28 cellular contexts compared by ENCODE assay signal in genomic region chr18:61578846-61579245, GRCh38.
"Had no signal": no experiment of that assay in that cellular context is flagged by ENCODE, and none has a peak within 500 bp of the region (broad histone marks: within the 10 kb centered on the region; RNA-seq: fewer than 3 reads in every experiment).

No MANE protein-coding gene starts in this region.

- H3K36me3 Mint-ChIP-seq: activated naive CD8-positive, alpha-beta T cell treated with anti-CD3 and anti-CD28 coated beads for 36 hours had no signal

- H3K27ac ChIP-seq: brain microvascular endothelial cell, Peyer's patch, SK-N-MC had no signal

- H3K9me3 Mint-ChIP-seq: activated CD4-positive, alpha-beta T cell treated with anti-CD3 and anti-CD28 coated beads, Interleukin-2, amount 10 ng/mL, durations not matched to agents 24 days and 14 days; activated CD8-positive, alpha-beta T cell treated with anti-CD3 and anti-CD28 coated beads for 36 hours; activated naive CD8-positive, alpha-beta T cell treated with anti-CD3 and anti-CD28 coated beads for 36 hours; activated T-cell treated with anti-CD3 and anti-CD28 coated beads, Interleukin-2, amount 50 U/mL, for 72 hours; activated T-helper 17 cell treated with anti-CD3 and anti-CD28 coated beads, Interleukin-2, amount 50 U/mL, for 72 hours; central memory CD8-positive, alpha-beta T cell had no signal

- H3K27me3 ChIP-seq: brain microvascular endothelial cell, Peyer's patch had no signal

- ATAC-seq: activated CD8-positive, alpha-beta T cell treated with anti-CD3 and anti-CD28 coated beads for 36 hours; activated T-cell treated with anti-CD3 and anti-CD28 coated beads, Interleukin-2, amount 50 U/mL, for 72 hours; activated T-helper 17 cell treated with anti-CD3 and anti-CD28 coated beads, Interleukin-2, amount 50 U/mL, for 72 hours; K562; PC-3 had no signal

- H3K4me3 ChIP-seq: K562, Peyer's patch, SK-N-MC had no signal

- H3K27ac Mint-ChIP-seq: activated CD4-positive, alpha-beta T cell treated with anti-CD3 and anti-CD28 coated beads, Interleukin-2, amount 10 ng/mL, durations not matched to agents 24 days and 14 days; activated CD8-positive, alpha-beta T cell treated with anti-CD3 and anti-CD28 coated beads for 36 hours; activated naive CD8-positive, alpha-beta T cell treated with anti-CD3 and anti-CD28 coated beads for 36 hours; activated T-cell treated with anti-CD3 and anti-CD28 coated beads, Interleukin-2, amount 50 U/mL, for 72 hours; activated T-helper 17 cell treated with anti-CD3 and anti-CD28 coated beads, Interleukin-2, amount 50 U/mL, for 72 hours had no signal

- DNase-seq: activated CD4-positive, alpha-beta T cell treated with anti-CD3 and anti-CD28 coated beads, Interleukin-2, amount 10 ng/mL, durations not matched to agents 24 days and 14 days; activated CD4-positive, alpha-beta T cell treated with anti-CD3 and anti-CD28 coated beads, Interleukin-2, amount 50 U/mL, for 4 hours; activated CD8-positive, alpha-beta T cell treated with anti-CD3 and anti-CD28 coated beads for 36 hours; activated effector memory CD4-positive, alpha-beta T cell treated with anti-CD3 and anti-CD28 coated beads, Interleukin-2, amount 50 U/mL, for 16 hours; activated naive CD4-positive, alpha-beta T cell; activated naive CD4-positive, alpha-beta T cell treated with anti-CD3 and anti-CD28 coated beads, Interleukin-2, amount 50 U/mL, for 16 hours; activated naive CD8-positive, alpha-beta T cell treated with anti-CD3 and anti-CD28 coated beads for 36 hours; activated T-cell treated with anti-CD3 and anti-CD28 coated beads, Interleukin-2, amount 50 U/mL, for 1 hour; activated T-cell treated with anti-CD3 and anti-CD28 coated beads, Interleukin-2, amount 50 U/mL, for 72 hours; amniotic stem cell; aorta; brain microvascular endothelial cell; NCI-H1105; NCI-H1417 treated with DMSO at 0.1 percent for 48 hours; NCI-H187 treated with DMSO at 0.1 percent for 48 hours; NCI-H2081 treated with DMSO at 0.1 percent for 48 hours; NCI-H2171 treated with DMSO at 0.1 percent for 48 hours; NCI-H2227 treated with DMSO at 0.1 percent for 48 hours; NCI-H446 treated with DMSO at 0.1 percent for 48 hours; NCI-H524; NCI-H82; PC-3; Peyer's patch; RPMI8226 had no signal

- H3K9me3 ChIP-seq: Peyer's patch had no signal

- H3K36me3 ChIP-seq: brain microvascular endothelial cell, Peyer's patch had no signal

- H3K4me3 Mint-ChIP-seq: activated CD4-positive, alpha-beta T cell treated with anti-CD3 and anti-CD28 coated beads, Interleukin-2, amount 10 ng/mL, durations not matched to agents 24 days and 14 days; activated CD8-positive, alpha-beta T cell treated with anti-CD3 and anti-CD28 coated beads for 36 hours; activated naive CD8-positive, alpha-beta T cell treated with anti-CD3 and anti-CD28 coated beads for 36 hours; activated T-cell treated with anti-CD3 and anti-CD28 coated beads, Interleukin-2, amount 50 U/mL, for 72 hours; activated T-helper 17 cell treated with anti-CD3 and anti-CD28 coated beads, Interleukin-2, amount 50 U/mL, for 72 hours; central memory CD8-positive, alpha-beta T cell had no signal
